Comparison of ENCODE assay signal across 9 cellular contexts in genomic region chr10:126042354-126042753, GRCh38.
A peak's percentile ranks its signal among the peaks of the same experiment; 100 is the strongest.
DNase-seq lines count a peak whose midpoint lies in the region; ATAC-seq and TF ChIP-seq lines count a peak whose summit lies in the region.
"Had no signal": no experiment of that assay in that cellular context is flagged by ENCODE, and none has a peak within 500 bp of the region (broad histone marks: within the 10 kb centered on the region; RNA-seq: fewer than 3 reads in every experiment).

No MANE protein-coding gene starts in this region.

- ATAC-seq in activated CD4-positive, CD25-positive, alpha-beta regulatory T cell treated with anti-CD3 and anti-CD28 coated beads, Interleukin-2, amount 50 U/mL, for 24 hours = peak; percentile 8 to 25
- ATAC-seq in RWPE2 (ENCODE audit: low read depth) (peak; percentile 61; the same call in 2 of the 3 replicates), HG02571 (IDR thresholded peaks at IDR 0.05; ENCODE audit: unreplicated experiment) (no peak)
- peak; percentile 66 for ATAC-seq in stimulated activated effector memory CD8-positive, alpha-beta T cell treated with anti-CD3 and anti-CD28 coated beads, Interleukin-12 subunit alpha, Interleukin-12 subunit beta, amount 100 ng/mL, for 72 hours

- H3K27ac Mint-ChIP-seq in immature natural killer cell = peak overlapping the region; percentile 96 to 100 (median 99)
- H3K27ac Mint-ChIP-seq in stimulated activated effector memory CD8-positive, alpha-beta T cell treated with anti-CD3 and anti-CD28 coated beads, Interleukin-12 subunit alpha, Interleukin-12 subunit beta, amount 100 ng/mL, for 72 hours = peak overlapping the region; percentile 98

- peaks cover 8 to 9% (median 9%) of the 10 kb centered on the region in 3 donors for H3K27me3 Mint-ChIP-seq in immature natural killer cell (ENCODE audit: low read depth in 3 of 3)

- H3K9me3 ChIP-seq in RWPE2 (ENCODE audit: severe bottlenecking) = no peaks in the 10 kb centered on the region
- H3K9me3 ChIP-seq: A549 had no signal

- no peaks in the 10 kb centered on the region for H3K27me3 ChIP-seq in RWPE2 (ENCODE audit: insufficient read depth, poor library complexity, severe bottlenecking)

- no peaks in the 10 kb centered on the region for H3K4me1 ChIP-seq in RWPE2 (ENCODE audit: insufficient read depth, poor library complexity, severe bottlenecking)

- DNase-seq in activated CD4-positive, CD25-positive, alpha-beta regulatory T cell treated with anti-CD3 and anti-CD28 coated beads, Interleukin-2, amount 50 U/mL, for 72 hours = no peak
- DNase-seq in RWPE2 (ENCODE audit: low spot score) = no peak
- DNase-seq in immature natural killer cell = no peak
- DNase-seq in stimulated activated effector memory CD8-positive, alpha-beta T cell treated with anti-CD3 and anti-CD28 coated beads, Interleukin-12 subunit alpha, Interleukin-12 subunit beta, amount 100 ng/mL, for 72 hours (ENCODE audit: low spot score in 2 of 2) = no peak
- DNase-seq in stimulated activated CD4-positive, alpha-beta T cell treated with anti-CD3 and anti-CD28 coated beads, Interleukin-2, amount 100 ng/mL, for 48 hours = no peak
- DNase-seq in DMS 273 treated with DMSO at 0.1 percent for 48 hours (lab: John Stamatoyannopoulos, UW) = no peak

- no peak for TF ChIP-seq CTCF in RWPE2 (IDR thresholded peaks at IDR 0.05; ENCODE audit: poor library complexity, severe bottlenecking)

- H3K36me3 ChIP-seq in RWPE2 (ENCODE audit: low read depth) = no peaks in the 10 kb centered on the region

- peak overlapping the region; percentile 65 to 83 (median 80) for H3K4me3 Mint-ChIP-seq in immature natural killer cell
- H3K4me3 Mint-ChIP-seq in stimulated activated effector memory CD8-positive, alpha-beta T cell treated with anti-CD3 and anti-CD28 coated beads, Interleukin-12 subunit alpha, Interleukin-12 subunit beta, amount 100 ng/mL, for 72 hours = peak overlapping the region; percentile 52

- H3K4me3 ChIP-seq in RWPE2 (ENCODE audit: severe bottlenecking) = no peak overlapping the region
- H3K4me3 ChIP-seq: A549 had no signal

- no peaks in the 10 kb centered on the region for H3K36me3 Mint-ChIP-seq in immature natural killer cell
- H3K36me3 Mint-ChIP-seq in stimulated activated effector memory CD8-positive, alpha-beta T cell treated with anti-CD3 and anti-CD28 coated beads, Interleukin-12 subunit alpha, Interleukin-12 subunit beta, amount 100 ng/mL, for 72 hours = peaks cover 52% of the 10 kb centered on the region

- H3K27ac ChIP-seq in RWPE2 (ENCODE audit: poor library complexity, severe bottlenecking) = no peak overlapping the region

- H3K9me3 Mint-ChIP-seq in immature natural killer cell = no peaks in the 10 kb centered on the region
- no peaks in the 10 kb centered on the region for H3K9me3 Mint-ChIP-seq in stimulated activated effector memory CD8-positive, alpha-beta T cell treated with anti-CD3 and anti-CD28 coated beads, Interleukin-12 subunit alpha, Interleukin-12 subunit beta, amount 100 ng/mL, for 72 hours

- H3K4me1 Mint-ChIP-seq in immature natural killer cell = peaks cover 21 to 34% of the 10 kb centered on the region in 2 donors
- H3K4me1 Mint-ChIP-seq in stimulated activated effector memory CD8-positive, alpha-beta T cell treated with anti-CD3 and anti-CD28 coated beads, Interleukin-12 subunit alpha, Interleukin-12 subunit beta, amount 100 ng/mL, for 72 hours = peaks cover 22% of the 10 kb centered on the region
